Comparison of ENCODE assay signal across 17 cellular contexts in genomic region chr13:50955212-50955611, GRCh38.
"Had no signal": no experiment of that assay in that cellular context is flagged by ENCODE, and none has a peak within 500 bp of the region (broad histone marks: within the 10 kb centered on the region; RNA-seq: fewer than 3 reads in every experiment).

No MANE protein-coding gene starts in this region.

- H3K4me3 Mint-ChIP-seq: natural killer cell treated with Interleukin-12 subunit alpha and Interleukin-12 subunit beta and Interleukin-15 and Interleukin-18, amount 100 ng/mL, for 72 hours; neural progenitor cell; stimulated activated memory B cell treated with anti-CD40 and anti-IgM and Interleukin-4, amounts not matched to agents 10 μg/mL and 1 μg/mL and 100 μg/mL, for 72 hours; stimulated activated naive CD8-positive, alpha-beta T cell treated with anti-CD3 and anti-CD28 coated beads, Interleukin-15, Interleukin-2, amounts not matched to agents 100 ng/mL and 50 ng/mL, for 24 hours had no signal

- H3K27me3 Mint-ChIP-seq: natural killer cell treated with Interleukin-12 subunit alpha and Interleukin-12 subunit beta and Interleukin-15 and Interleukin-18, amount 100 ng/mL, for 72 hours; progenitor cell of endocrine pancreas; stimulated activated memory B cell treated with anti-CD40 and anti-IgM and Interleukin-4, amounts not matched to agents 10 μg/mL and 1 μg/mL and 100 μg/mL, for 72 hours; stimulated activated naive CD8-positive, alpha-beta T cell treated with anti-CD3 and anti-CD28 coated beads, Interleukin-15, Interleukin-2, amounts not matched to agents 100 ng/mL and 50 ng/mL, for 24 hours had no signal

- DNase-seq: effector CD4-positive, alpha-beta T cell; heart left ventricle; hippocampal formation; mammary epithelial cell; midbrain; ovary; right cardiac atrium; stimulated activated CD4-positive, alpha-beta T cell treated with anti-CD3 and anti-CD28 coated beads, Interleukin-4, amount 100 ng/mL, for 1 hour; stimulated activated CD8-positive, alpha-beta memory T cell treated with anti-CD3 and anti-CD28 coated beads, Interleukin-4, amount 100 ng/mL, for 48 hours; transverse colon had no signal

- H3K36me3 ChIP-seq: neural progenitor cell, ovary, thoracic aorta had no signal

- H3K36me3 Mint-ChIP-seq: neural progenitor cell had no signal

- H3K4me1 ChIP-seq: neural progenitor cell, transverse colon had no signal

- H3K9me3 Mint-ChIP-seq: natural killer cell treated with Interleukin-12 subunit alpha and Interleukin-12 subunit beta and Interleukin-15 and Interleukin-18, amount 100 ng/mL, for 72 hours; neural progenitor cell; stimulated activated memory B cell treated with anti-CD40 and anti-IgM and Interleukin-4, amounts not matched to agents 10 μg/mL and 1 μg/mL and 100 μg/mL, for 72 hours; stimulated activated naive CD8-positive, alpha-beta T cell treated with anti-CD3 and anti-CD28 coated beads, Interleukin-15, Interleukin-2, amounts not matched to agents 100 ng/mL and 50 ng/mL, for 24 hours had no signal

- H3K4me3 ChIP-seq: coronary artery, heart left ventricle, neural progenitor cell, ovary, thoracic aorta, transverse colon had no signal

- H3K27me3 ChIP-seq: heart left ventricle, neural progenitor cell, ovary, transverse colon had no signal

- ATAC-seq: heart left ventricle; natural killer cell treated with Interleukin-12 subunit alpha and Interleukin-12 subunit beta and Interleukin-15 and Interleukin-18, amount 100 ng/mL, for 72 hours; right cardiac atrium; stimulated activated memory B cell treated with anti-CD40 and anti-IgM and Interleukin-4, amounts not matched to agents 10 μg/mL and 1 μg/mL and 100 μg/mL, for 72 hours had no signal

- H3K27ac Mint-ChIP-seq: natural killer cell treated with Interleukin-12 subunit alpha and Interleukin-12 subunit beta and Interleukin-15 and Interleukin-18, amount 100 ng/mL, for 72 hours; neural progenitor cell; progenitor cell of endocrine pancreas; stimulated activated memory B cell treated with anti-CD40 and anti-IgM and Interleukin-4, amounts not matched to agents 10 μg/mL and 1 μg/mL and 100 μg/mL, for 72 hours; stimulated activated naive CD8-positive, alpha-beta T cell treated with anti-CD3 and anti-CD28 coated beads, Interleukin-15, Interleukin-2, amounts not matched to agents 100 ng/mL and 50 ng/mL, for 24 hours had no signal

- H3K27ac ChIP-seq: coronary artery, heart left ventricle, neural progenitor cell, ovary, thoracic aorta, transverse colon had no signal

- H3K9me3 ChIP-seq: heart left ventricle, ovary, thoracic aorta, transverse colon had no signal
